1 cellular context compared by ENCODE assay signal in the genomic region with DNA sequence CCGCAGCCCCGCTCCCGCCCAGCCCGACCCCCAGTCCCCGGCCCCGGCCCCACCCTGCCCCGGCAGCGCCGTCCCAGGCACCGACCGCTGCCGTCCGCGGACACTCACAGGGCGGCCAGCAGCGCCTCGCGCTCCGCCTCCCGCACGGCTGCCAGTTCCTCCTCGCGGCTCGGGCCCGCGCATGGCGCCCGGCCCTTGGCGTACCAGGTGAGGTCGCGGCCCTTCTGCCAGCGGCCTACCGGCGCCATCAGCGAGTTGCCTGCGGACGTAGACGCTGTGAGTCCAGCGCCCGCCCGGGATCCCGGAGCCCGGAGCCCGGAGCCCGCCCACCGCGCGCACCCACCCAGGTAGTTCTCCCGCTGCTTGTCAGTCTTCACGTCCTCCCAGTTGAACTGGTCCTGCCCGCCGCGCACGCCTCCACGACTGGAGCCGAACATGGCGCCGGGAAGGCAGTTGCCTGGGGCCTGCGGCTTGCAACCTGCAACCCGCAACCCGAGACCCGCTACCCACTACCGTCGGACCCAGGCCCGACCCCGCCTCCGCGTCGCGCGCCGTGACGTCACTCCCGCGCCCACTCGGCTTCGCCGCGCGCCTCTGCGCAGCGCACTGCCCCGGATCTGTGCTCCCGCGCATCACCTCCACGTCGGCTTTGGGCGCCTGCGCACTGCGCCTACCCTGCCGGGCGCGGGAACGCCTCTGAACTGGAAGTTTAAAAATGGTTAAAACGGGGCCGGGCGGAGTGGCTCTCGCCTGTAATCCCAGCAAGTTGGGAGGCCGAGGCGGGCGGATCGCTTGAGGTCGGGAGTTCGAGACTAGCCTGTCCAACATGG.
TF ChIP-seq lines count a peak whose summit lies in the region.

A gene (minus strand): TSS at position 535 of the 830 bp plus-strand sequence. CDS start 98 bp downstream, at position 437.

TF ChIP-seq in H1, 55 proteins besides CTCF, POLR2A, EP300 and RAD21 (continued from another document):
- no peak for TF ChIP-seq SP2 (IDR thresholded peaks at IDR 0.05; ENCODE audit: low read length)
- no peak for TF ChIP-seq HDAC6 (IDR thresholded peaks at IDR 0.05; ENCODE audit: low read depth, low read length)
